In genomic region chr10:97074256-97075145, GRCh38 we compare ENCODE assay signal across 15 cellular contexts.
DNase-seq lines count a peak whose midpoint lies in the region; TF ChIP-seq lines count a peak whose summit lies in the region.
"Had no signal": no experiment of that assay in that cellular context is flagged by ENCODE, and none has a peak within 500 bp of the region (broad histone marks: within the 10 kb centered on the region; RNA-seq: fewer than 3 reads in every experiment).

No MANE protein-coding gene starts in this region.

- H3K4me1 ChIP-seq in SK-N-SH (ENCODE audit: control insufficient read depth in 1 of 2, insufficient read depth in 2 of 2, low read depth in 1 of 2, low read length in 1 of 2) (peaks cover 0 to 30% of the 10 kb centered on the region in 2 experiments; a peak in 1 of 4 replicates), spleen (peaks cover 0 to 8% (median 0%) of the 10 kb centered on the region in 6 donors)
- H3K4me1 ChIP-seq: SJSA1 had no signal

- H3K9ac ChIP-seq in SK-N-SH = no peak overlapping the region
- H3K9ac ChIP-seq: BLaER1 treated with 17β-estradiol and CSF1 and Interleukin-3, amounts not matched to agents 10 nM and 100 nM had no signal

- DNase-seq in NCI-H1092 (lab: John Stamatoyannopoulos, UW) = peak; percentile 49
- DNase-seq in SK-N-SH = peak; percentile 76
- DNase-seq in globus pallidus (ENCODE audit: low spot score) = peak; percentile 13
- peak in 31 of 49 donors; percentile 2 to 61 (median 23) for DNase-seq in substantia nigra (lab: John Stamatoyannopoulos, UW)
- DNase-seq in lower leg skin (ENCODE audit: low spot score in 2 of 2) = no peak
- no peak for DNase-seq in MV-4-11 (lab: John Stamatoyannopoulos, UW)
- DNase-seq in spleen = no peak
- DNase-seq: HCEC 1CT; MM.1S; NCI-H1436; NCI-H2081; NK-92 treated with Interleukin-12 subunit alpha and Interleukin-12 subunit beta, amount 100 ng/mL, for 24 hours had no signal

- no peak overlapping the region for H3K4me2 ChIP-seq in SK-N-SH
- H3K4me2 ChIP-seq: BLaER1 treated with 17β-estradiol and CSF1 and Interleukin-3, amounts not matched to agents 10 nM and 100 nM had no signal

- H2AFZ ChIP-seq in SK-N-SH (ENCODE audit: low read depth) = no peak overlapping the region

- TF ChIP-seq CTCF in SK-N-SH (IDR thresholded peaks at IDR 0.05) (no peak), lower leg skin (IDR thresholded peaks at IDR 0.05) (no peak), spleen (IDR thresholded peaks at IDR 0.05 in 8 of 11, conservative IDR thresholded peaks at IDR 0.05 in 3 of 11) (no peak)

- no peaks in the 10 kb centered on the region for H3K79me2 ChIP-seq in SK-N-SH (ENCODE audit: insufficient read depth)

- H3K27me3 ChIP-seq in SK-N-SH (ENCODE audit: insufficient read depth) = peaks cover 17% of the 10 kb centered on the region
- H3K27me3 ChIP-seq in spleen (replicated peaks in 1 of 7) = peaks cover 0 to 78% (median 4%) of the 10 kb centered on the region in 7 donors

- TF ChIP-seq POLR2A in lower leg skin (IDR thresholded peaks at IDR 0.05) (no peak), spleen (IDR thresholded peaks at IDR 0.05) (no peak)

- H3K9me2 ChIP-seq in SK-N-SH = no peaks in the 10 kb centered on the region

- H3K9me3 ChIP-seq in SK-N-SH = no peaks in the 10 kb centered on the region
- peaks cover 0 to 6% (median 0%) of the 10 kb centered on the region in 8 donors for H3K9me3 ChIP-seq in spleen

- intact Hi-C loops in lower leg skin (cut with DNase I; ENCODE audit: low total_unique reads) = loop anchor here (5.0 kb wide), 1 partner anchor 128 kb away; no protein-coding TSS in a partner anchor
- intact Hi-C loops in spleen (cut with DNase I; ENCODE audit: low total_unique reads) = no loop called here

- H4K20me1 ChIP-seq in SK-N-SH (ENCODE audit: insufficient read depth) = no peaks in the 10 kb centered on the region

- POLR2A ChIA-PET in SK-N-SH (lab: Yijun Ruan, JAX) = interaction anchor here (1.0 kb wide), 1 partner anchor 113 kb away, joined by 3 read pairs; no protein-coding TSS in a partner anchor

- no peak for TF ChIP-seq EP300 in SK-N-SH (IDR thresholded peaks at IDR 0.05; ENCODE audit: borderline replicate concordance in 1 of 2, low read depth in 1 of 2, low read length in 1 of 2)

- no peaks in the 10 kb centered on the region for H3F3A ChIP-seq in SK-N-SH (replicated peaks; ENCODE audit: insufficient read depth)

- no peaks in the 10 kb centered on the region for H3K36me3 ChIP-seq in SK-N-SH (replicated peaks in 1 of 2; ENCODE audit: control insufficient read depth in 1 of 2, insufficient read depth in 2 of 2, low read length in 1 of 2)
- H3K36me3 ChIP-seq in spleen = no peaks in the 10 kb centered on the region
- H3K36me3 ChIP-seq: BLaER1 treated with 17β-estradiol and CSF1 and Interleukin-3, amounts not matched to agents 10 nM and 100 nM; SJSA1 had no signal

- no peak for TF ChIP-seq RAD21 in SK-N-SH (IDR thresholded peaks at IDR 0.05; ENCODE audit: low read length)

- WGBS in SK-N-SH (ENCODE audit: low lambda C conversion rate) = 50% methylated on average over 12 of the region's 15 CpGs
- 61 to 65% methylated on average over 15 of the region's 15 CpGs for WGBS in lower leg skin, 2 donors
- WGBS in spleen, 5 donors = 69 to 74% (median 70%) methylated on average over 10 to 15 of the region's 15 CpGs

- H3K4me3 ChIP-seq in SK-N-SH (ENCODE audit: low read depth in 2 of 2, low read length in 1 of 2) (no peak overlapping the region), lower leg skin (ENCODE audit: low read depth, poor library complexity, severe bottlenecking) (no peak overlapping the region), spleen (no peak overlapping the region)
- H3K4me3 ChIP-seq: BLaER1 treated with 17β-estradiol and CSF1 and Interleukin-3, amounts not matched to agents 10 nM and 100 nM; SJSA1 had no signal

- H3K27ac ChIP-seq in SK-N-SH (ENCODE audit: low read depth in 2 of 2, low read length in 1 of 2) = peak overlapping the region in 1 of 2 experiments; percentile 48; a peak in 2 of 4 replicates
- no peak overlapping the region for H3K27ac ChIP-seq in substantia nigra (ENCODE audit: low read depth, low read length, poor library complexity, severe bottlenecking)
- no peak overlapping the region for H3K27ac ChIP-seq in spleen
- H3K27ac ChIP-seq: BLaER1 treated with 17β-estradiol and CSF1 and Interleukin-3, amounts not matched to agents 10 nM and 100 nM; RWPE1; SJSA1 had no signal

- CTCF ChIA-PET in SK-N-SH (lab: Yijun Ruan, JAX) = interaction anchor here (1.0 to 21.7 kb wide), 16 partner anchors 13 to 161 kb away, joined by 3 to 894 read pairs (median 48); partner anchors contain the start of gene SLIT1

TF ChIP-seq in SK-N-SH, 30 proteins besides CTCF, POLR2A, EP300 and RAD21:
- TF ChIP-seq FOXJ3 (CRISPR knock-in tag; IDR thresholded peaks at IDR 0.05) (peak; percentile 81; the same call in 1 of the 2 replicates), TEAD4 (IDR thresholded peaks at IDR 0.05; ENCODE audit: borderline replicate concordance, insufficient read depth) (no peak)

Comparison
In these comparisons a context has a peak if more than half of its experiments do, and no peak if none do; other contexts are left out.
1. DNase-seq: peak in NCI-H1092 (single experiment), SK-N-SH (single experiment), globus pallidus (single experiment) and substantia nigra (31 of 49); none in lower leg skin (0 of 2), MV-4-11 (single experiment) and spleen (single experiment).